ENCODE assay signal across 8 cellular contexts in the genomic region with DNA sequence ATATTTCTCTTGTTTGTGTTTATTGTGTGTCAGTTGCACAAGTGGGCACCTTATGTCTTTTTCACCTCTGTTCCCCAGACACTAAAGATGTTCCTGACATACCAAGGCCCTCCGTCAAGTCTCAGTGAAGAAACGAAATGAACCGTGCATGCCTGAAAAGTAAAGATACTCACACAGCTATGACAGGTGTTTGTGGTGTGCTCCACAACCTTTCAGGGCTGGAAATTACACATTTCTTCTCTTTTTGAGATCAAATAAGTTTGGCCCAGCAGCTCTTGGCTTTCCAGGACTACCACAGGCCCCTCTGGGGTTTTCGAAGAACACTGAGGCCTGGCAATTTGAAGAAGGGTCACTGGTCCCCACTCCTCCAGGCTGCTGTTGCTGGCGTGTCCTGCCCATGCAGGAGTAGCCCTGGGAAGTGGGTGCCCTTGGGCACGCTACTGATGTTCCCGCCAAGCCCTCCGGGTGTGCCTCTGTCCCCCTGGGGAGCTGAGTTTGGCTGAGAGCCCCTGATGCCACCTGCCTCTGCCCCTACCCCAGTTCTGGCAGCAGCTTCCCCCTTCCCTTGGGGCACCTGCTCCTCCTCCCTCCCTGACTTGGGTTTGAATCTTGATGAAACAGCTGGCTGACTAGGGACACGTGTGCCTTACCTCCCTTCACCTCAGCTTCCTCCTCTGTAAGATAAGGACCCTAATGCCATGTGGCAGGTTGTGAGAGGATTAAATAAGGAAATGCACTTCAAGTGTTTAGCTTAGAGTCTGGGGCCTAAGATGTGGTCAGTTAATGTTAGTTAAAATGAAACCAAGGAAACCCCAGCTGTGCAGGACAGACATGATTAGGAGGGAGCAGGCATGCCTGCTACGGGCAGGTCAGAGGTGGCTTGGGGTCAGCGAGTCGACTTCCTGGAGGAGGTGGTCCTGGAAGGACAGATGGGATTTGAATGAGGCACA. TPM values are rescaled to one million over a fixed set of nuclear protein-coding genes. Genes with fewer than 3 reads are reported as not detected.
A peak's percentile ranks its signal among the peaks of the same experiment; 100 is the strongest.
DNase-seq lines count a peak whose midpoint lies in the region; ATAC-seq and TF ChIP-seq lines count a peak whose summit lies in the region.

No MANE protein-coding gene starts in this region.

- H2AFZ ChIP-seq in MM.1S (ENCODE audit: low read length) = peak overlapping the region; percentile 19

- ATAC-seq in CD4-positive, alpha-beta T cell (ENCODE audit: poor library complexity) = no peak

- H3K4me1 ChIP-seq in MM.1S (ENCODE audit: low read length) (peaks cover 43% of the 10 kb centered on the region), suprapubic skin (no peaks in the 10 kb centered on the region)

- TF ChIP-seq EP300 in suprapubic skin (IDR thresholded peaks at IDR 0.05) = no peak

- H3K36me3 ChIP-seq in MM.1S (replicated peaks; ENCODE audit: insufficient read depth, low read length) (no peaks in the 10 kb centered on the region), suprapubic skin (no peaks in the 10 kb centered on the region)

- no peak overlapping the region for H3K4me3 Mint-ChIP-seq in CD4-positive, alpha-beta T cell

- H3K9me3 ChIP-seq in CD4-positive, alpha-beta T cell (ENCODE audit: control insufficient read depth, low read length) = no peaks in the 10 kb centered on the region
- H3K9me3 ChIP-seq in MM.1S (replicated peaks; ENCODE audit: insufficient read depth, low read length) (no peaks in the 10 kb centered on the region), suprapubic skin (no peaks in the 10 kb centered on the region)

- no peaks in the 10 kb centered on the region for H3K27me3 ChIP-seq in CD4-positive, alpha-beta T cell (ENCODE audit: control insufficient read depth, insufficient read depth, low read length)
- no peaks in the 10 kb centered on the region for H3K27me3 ChIP-seq in MM.1S (replicated peaks; ENCODE audit: insufficient read depth, low read length)
- H3K27me3 ChIP-seq in suprapubic skin = peaks cover 3% of the 10 kb centered on the region

- TF ChIP-seq POLR2A in suprapubic skin (IDR thresholded peaks at IDR 0.05) = no peak

- CTCF ChIA-PET in CD4-positive, alpha-beta T cell (lab: Charles Lee) = interaction anchor here (0.9 to 1.0 kb wide), 2 partner anchors 127 to 145 kb away, joined by 3 read pairs; no protein-coding TSS in a partner anchor

- peak overlapping the region; percentile 22; the same call in 1 of the 2 replicates for H3K9ac ChIP-seq in MM.1S (ENCODE audit: low read length)

- no peak for DNase-seq in CD4-positive, alpha-beta T cell
- peak; percentile 52 for DNase-seq in GM20000 (ENCODE audit: low spot score)
- peak; percentile 75 for DNase-seq in MM.1S
- no peak for DNase-seq in epithelial cell of proximal tubule (ENCODE audit: low read depth)
- DNase-seq in suprapubic skin (ENCODE audit: low spot score in 2 of 2) = no peak
- DNase-seq in SW 1271 (lab: John Stamatoyannopoulos, UW) = no peak
- DNase-seq in effector CD4-positive, alpha-beta T cell = no peak
- DNase-seq in stimulated activated CD4-positive, alpha-beta T cell treated with anti-CD3 and anti-CD28 coated beads, Interleukin-12 subunit alpha, Interleukin-12 subunit beta, amount 100 ng/mL, for 4 hours = no peak

- no peak overlapping the region for H3K4me3 ChIP-seq in MM.1S (ENCODE audit: low read length)
- H3K4me3 ChIP-seq in epithelial cell of proximal tubule (ENCODE audit: low read depth, low read length) = peak overlapping the region; percentile 27
- H3K4me3 ChIP-seq in suprapubic skin = no peak overlapping the region

- no peaks in the 10 kb centered on the region for H3K36me3 Mint-ChIP-seq in CD4-positive, alpha-beta T cell (ENCODE audit: low read depth)

- 81% methylated on average over 9 of the region's 12 CpGs for WGBS in suprapubic skin

- POLR2A ChIA-PET in CD4-positive, alpha-beta T cell (lab: Charles Lee) = no interaction called here

- peaks cover 25% of the 10 kb centered on the region for H3K4me1 Mint-ChIP-seq in CD4-positive, alpha-beta T cell (ENCODE audit: low read depth)

- no peaks in the 10 kb centered on the region for H3K9me2 ChIP-seq in MM.1S (replicated peaks; ENCODE audit: insufficient read depth, low read length)

- H4K20me1 ChIP-seq in MM.1S (ENCODE audit: insufficient read depth, low read length) = no peaks in the 10 kb centered on the region

- peak overlapping the region; percentile 40 for H3K4me2 ChIP-seq in MM.1S (ENCODE audit: low read depth, low read length)

- no peaks in the 10 kb centered on the region for H3K79me2 ChIP-seq in MM.1S (ENCODE audit: low read length)

- H3F3A ChIP-seq in MM.1S (ENCODE audit: insufficient read depth, low read length) = peaks cover 28% of the 10 kb centered on the region

- intact Hi-C loops in CD4-positive, alpha-beta T cell (cut with DNase I, micrococcal nuclease) = no loop called here

- H3K9me3 Mint-ChIP-seq in CD4-positive, alpha-beta T cell = no peaks in the 10 kb centered on the region

- no peaks in the 10 kb centered on the region for H3K27me3 Mint-ChIP-seq in CD4-positive, alpha-beta T cell

- TF ChIP-seq CTCF in CD4-positive, alpha-beta T cell (IDR thresholded peaks at IDR 0.05) = no peak
- TF ChIP-seq CTCF in GM20000 (IDR thresholded peaks at IDR 0.05; ENCODE audit: extremely low read depth, missing control alignments) = no peak
- no peak for TF ChIP-seq CTCF in MM.1S (IDR thresholded peaks at IDR 0.05; ENCODE audit: low read length)
- no peak for TF ChIP-seq CTCF in epithelial cell of proximal tubule (conservative IDR thresholded peaks at IDR 0.05; ENCODE audit: low read depth, low read length)
- TF ChIP-seq CTCF in suprapubic skin (IDR thresholded peaks at IDR 0.05) = no peak

- no peak overlapping the region for H3K27ac ChIP-seq in CD4-positive, alpha-beta T cell (ENCODE audit: low read depth, low read length)
- H3K27ac ChIP-seq in MM.1S (ENCODE audit: low read length) (peak overlapping the region; percentile 84), suprapubic skin (no peak overlapping the region)

- H3K27ac Mint-ChIP-seq in CD4-positive, alpha-beta T cell = peak overlapping the region; percentile 30

RNA-seq across cellular contexts. Expression of gene GADD45G, which starts 49.1 kb away (rescaled TPM):
- total RNA-seq in CD4-positive, alpha-beta T cell = 10 to 100 TPM; 15.6 to 16.1 TPM
- total RNA-seq in epithelial cell of proximal tubule (not detected in 2 replicates), suprapubic skin (1 to 10 TPM; 4.6 to 9.7 (median 6.2) TPM)

RNA-seq across cellular contexts. Expression of gene SEMA4D, which starts 57.8 kb away (rescaled TPM):
- total RNA-seq in CD4-positive, alpha-beta T cell = 100 to 1,000 TPM; 399 to 430 TPM
- 8.0 and 12.3 TPM in 2 replicates for total RNA-seq in epithelial cell of proximal tubule
- total RNA-seq in suprapubic skin = 10 to 100 TPM; 37.3 to 50.1 (median 42.6) TPM

Comparison
In these comparisons a context has a peak if more than half of its experiments do, and no peak if none do; other contexts are left out.
1. DNase-seq: peak in GM20000 (single experiment) and MM.1S (single experiment); none in CD4-positive, alpha-beta T cell (0 of 10), epithelial cell of proximal tubule (single experiment), suprapubic skin (0 of 2), SW 1271 (0 of 2), effector CD4-positive, alpha-beta T cell (single experiment) and stimulated activated CD4-positive, alpha-beta T cell treated with anti-CD3 and anti-CD28 coated beads, Interleukin-12 subunit alpha, Interleukin-12 subunit beta, amount 100 ng/mL, for 4 hours (single experiment).
2. RNA of gene SEMA4D, which starts 57.8 kb away (total RNA-seq): 399 to 430 TPM in CD4-positive, alpha-beta T cell; 37.3 to 50.1 TPM in suprapubic skin and 8.0 to 12.3 TPM in epithelial cell of proximal tubule; every median in the first group is over 4 times any median in the second.